ENCODE assay signal across 21 cellular contexts in the genomic region with DNA sequence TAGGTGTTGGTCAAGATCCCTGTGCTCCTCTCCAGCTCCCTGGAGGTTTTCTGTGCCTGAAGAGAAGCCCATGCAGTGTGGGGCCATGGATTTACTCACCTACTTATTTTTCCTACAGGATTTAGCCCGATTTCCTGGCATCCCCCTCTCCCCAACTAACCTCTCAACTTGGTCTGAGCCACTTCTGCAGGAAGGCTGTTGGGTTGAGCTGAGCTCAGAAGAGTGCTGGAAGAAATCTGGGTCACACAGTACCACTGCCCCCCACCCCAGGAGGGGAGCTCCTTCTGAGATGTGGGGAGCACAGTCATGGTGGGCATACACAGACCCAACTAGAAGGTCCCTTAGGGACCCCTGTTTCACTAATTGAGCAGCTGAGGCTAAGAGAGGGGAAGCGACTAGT. TPM values are rescaled to one million over a fixed set of nuclear protein-coding genes. Genes with fewer than 3 reads are reported as not detected.
DNase-seq lines count a peak whose midpoint lies in the region; ATAC-seq and TF ChIP-seq lines count a peak whose summit lies in the region.
"Had no signal": no experiment of that assay in that cellular context is flagged by ENCODE, and none has a peak within 500 bp of the region (broad histone marks: within the 10 kb centered on the region; RNA-seq: fewer than 3 reads in every experiment).

No MANE protein-coding gene starts in this region.

- DNase-seq in RWPE2 (ENCODE audit: low spot score) (peak; percentile 4), colonic mucosa (peak; percentile 1), esophagus muscularis mucosa (ENCODE audit: extremely low spot score) (peak; percentile 64), testis (peak; percentile 0), RKO (ENCODE audit: low spot score) (no peak), COLO829 (ENCODE audit: low spot score) (no peak), NCI-H82 (lab: John Stamatoyannopoulos, UW) (no peak)
- DNase-seq: ACHN; BE2C; C1 segment of cervical spinal cord; Caco-2; CD4-positive, CD25-positive, alpha-beta regulatory T cell; CD8-positive, alpha-beta memory T cell; DMS79; GDM1; GOT3; H7; HFFc6; IMR-90 had no signal

- H3K27ac ChIP-seq in RWPE2 (ENCODE audit: poor library complexity, severe bottlenecking) (no peak overlapping the region), colonic mucosa (no peak overlapping the region), esophagus muscularis mucosa (replicated peaks in 1 of 4) (no peak overlapping the region), testis (no peak overlapping the region)
- H3K27ac ChIP-seq: HL-60 had no signal

- H3K4me1 ChIP-seq in RWPE2 (ENCODE audit: insufficient read depth, poor library complexity, severe bottlenecking) (no peaks in the 10 kb centered on the region), colonic mucosa (peaks cover 4% of the 10 kb centered on the region), esophagus muscularis mucosa (peaks cover 8 to 24% (median 14%) of the 10 kb centered on the region in 4 donors), testis (peaks cover 14% of the 10 kb centered on the region)
- H3K4me1 ChIP-seq: BE2C had no signal

- H3K27me3 ChIP-seq in RWPE2 (ENCODE audit: insufficient read depth, poor library complexity, severe bottlenecking) (no peaks in the 10 kb centered on the region), colonic mucosa (no peaks in the 10 kb centered on the region), esophagus muscularis mucosa (no peaks in the 10 kb centered on the region), testis (no peaks in the 10 kb centered on the region)
- H3K27me3 ChIP-seq: BE2C had no signal

- no peak for TF ChIP-seq POLR2A in esophagus muscularis mucosa (IDR thresholded peaks at IDR 0.05; ENCODE audit: low read depth)
- TF ChIP-seq POLR2A in testis (IDR thresholded peaks at IDR 0.05) = no peak

- H3K4me3 ChIP-seq in RWPE2 (ENCODE audit: severe bottlenecking) (no peak overlapping the region), colonic mucosa (no peak overlapping the region), esophagus muscularis mucosa (no peak overlapping the region), testis (no peak overlapping the region)

- no peaks in the 10 kb centered on the region for H3K9me3 ChIP-seq in RWPE2 (ENCODE audit: severe bottlenecking)
- H3K9me3 ChIP-seq in colonic mucosa = no peaks in the 10 kb centered on the region
- no peaks in the 10 kb centered on the region for H3K9me3 ChIP-seq in esophagus muscularis mucosa
- no peaks in the 10 kb centered on the region for H3K9me3 ChIP-seq in testis
- H3K9me3 ChIP-seq: BE2C, Caco-2 had no signal

- H3K36me3 ChIP-seq in RWPE2 (ENCODE audit: low read depth) (no peaks in the 10 kb centered on the region), colonic mucosa (no peaks in the 10 kb centered on the region), esophagus muscularis mucosa (no peaks in the 10 kb centered on the region), testis (ENCODE audit: low read depth, missing control alignments) (no peaks in the 10 kb centered on the region)
- H3K36me3 ChIP-seq: BE2C had no signal

- no peak for ATAC-seq in RWPE2 (ENCODE audit: low read depth)
- ATAC-seq: HCT116 had no signal

- TF ChIP-seq CTCF in RWPE2 (IDR thresholded peaks at IDR 0.05; ENCODE audit: poor library complexity, severe bottlenecking) (no peak), colonic mucosa (IDR thresholded peaks at IDR 0.05) (no peak), esophagus muscularis mucosa (IDR thresholded peaks at IDR 0.05) (no peak), testis (IDR thresholded peaks at IDR 0.05) (no peak)

- intact Hi-C loops in colonic mucosa (cut with DNase I) = loop anchor here (10.0 kb wide), 1 partner anchor 249 kb away; no protein-coding TSS in a partner anchor
- intact Hi-C loops in esophagus muscularis mucosa (cut with DNase I) = no loop called here
- intact Hi-C loops in testis (cut with DNase I; ENCODE audit: low total_unique reads) = no loop called here

- 80% methylated on average over 2 of the region's 2 CpGs for WGBS in esophagus muscularis mucosa
- WGBS in testis, 2 donors = 83 to 90% methylated on average over 2 of the region's 2 CpGs

- TF ChIP-seq EP300 in esophagus muscularis mucosa (IDR thresholded peaks at IDR 0.05) = no peak

- no peak overlapping the region for H3K9ac ChIP-seq in colonic mucosa (ENCODE audit: low read depth in 2 of 2, low read length in 2 of 2)

RNA-seq across cellular contexts. Expression of a gene that starts 34.4 kb away (rescaled TPM):
- 10 to 100 TPM; 26.3 to 34.8 TPM for total RNA-seq in colonic mucosa
- total RNA-seq in esophagus muscularis mucosa = 10 to 100 TPM in 3 of 4 donors, 1 to 10 TPM in 1; 8.3 to 17.6 (median 13.8) TPM
- 1 to 10 TPM; 2.2 to 2.5 TPM for total RNA-seq in testis
- polyA plus RNA-seq in testis (ENCODE audit: insufficient read depth, low read depth, low replicate concordance) = 5.3 TPM
- total RNA-seq: CD4-positive, CD25-positive, alpha-beta regulatory T cell; CD8-positive, alpha-beta memory T cell had no signal
- polyA plus RNA-seq: CD4-positive, CD25-positive, alpha-beta regulatory T cell; CD8-positive, alpha-beta memory T cell had no signal

Comparison
In these comparisons a context has a peak if more than half of its experiments do, and no peak if none do; other contexts are left out.
1. DNase-seq: peak in RWPE2 (single experiment), colonic mucosa (single experiment), esophagus muscularis mucosa (single experiment) and testis (single experiment); none in RKO (single experiment), COLO829 (single experiment) and NCI-H82 (single experiment).